26 cellular contexts compared by ENCODE assay signal in the genomic region with DNA sequence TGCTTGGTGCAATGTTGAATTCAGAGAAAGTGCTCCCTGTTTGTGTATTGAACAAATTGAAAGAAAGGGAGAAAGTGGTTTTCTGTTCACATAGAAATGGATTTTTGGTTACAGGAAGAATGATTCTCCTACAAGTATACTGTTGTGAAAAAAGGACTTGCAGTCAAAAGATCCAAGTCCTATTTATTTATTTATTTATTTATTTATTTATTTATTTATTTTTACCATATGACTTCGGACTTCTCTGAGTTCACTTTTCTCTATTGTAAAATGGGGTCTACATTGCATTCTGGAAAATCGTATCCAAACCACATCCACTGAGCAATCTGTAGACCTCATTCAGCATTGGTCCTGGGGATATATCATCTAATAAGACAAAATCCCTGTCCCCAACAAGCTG. TPM values are rescaled to one million over a fixed set of nuclear protein-coding genes. Genes with fewer than 3 reads are reported as not detected.
DNase-seq lines count a peak whose midpoint lies in the region; ATAC-seq, FAIRE-seq and TF ChIP-seq lines count a peak whose summit lies in the region.
"Had no signal": no experiment of that assay in that cellular context is flagged by ENCODE, and none has a peak within 500 bp of the region (broad histone marks: within the 10 kb centered on the region; RNA-seq: fewer than 3 reads in every experiment).

No MANE protein-coding gene starts in this region.

- intact Hi-C loops in naive thymus-derived CD4-positive, alpha-beta T cell (cut with micrococcal nuclease): loop anchor here (5.0 to 10.0 kb wide), 3 partner anchors 44 to 1126 kb away; a partner anchor contains a TSS
- intact Hi-C loops in Right ventricle myocardium inferior (cut with DNase I): loop anchor here (5.0 kb wide), 1 partner anchor 59 kb away; no protein-coding TSS in a partner anchor

- no peak for FAIRE-seq in A549 (lab: Jason Lieb, UNC)
- FAIRE-seq: GM12878, GM12892, GM18507 had no signal

- CTCF ChIA-PET in A549 (lab: Yijun Ruan, JAX): interaction anchor here (0.7 to 20.2 kb wide), 7 partner anchors 10 to 472 kb away, joined by 3 to 361 read pairs (median 4); no protein-coding TSS in a partner anchor
- CTCF ChIA-PET in naive thymus-derived CD4-positive, alpha-beta T cell (lab: Charles Lee): interaction anchor here (1.0 to 3.0 kb wide), 5 partner anchors 12 to 121 kb away, joined by 3 to 18 read pairs (median 5); no protein-coding TSS in a partner anchor

- TF ChIP-seq RAD21 in A549 (conservative IDR thresholded peaks at IDR 0.05 in 1 of 2, IDR thresholded peaks at IDR 0.05 in 1 of 2): no peak

- TF ChIP-seq EP300 in A549 (IDR thresholded peaks at IDR 0.05): no peak

- H3K4me1 Mint-ChIP-seq in naive thymus-derived CD4-positive, alpha-beta T cell: peaks cover 25 to 86% (median 81%) of the 10 kb centered on the region in 7 donors
- H3K4me1 Mint-ChIP-seq in stimulated activated memory B cell treated with anti-CD40 and anti-IgM and Interleukin-4, amounts not matched to agents 10 μg/mL and 1 μg/mL and 100 μg/mL, for 72 hours: peaks cover 28% of the 10 kb centered on the region

- no peak for ATAC-seq in A549
- ATAC-seq in naive thymus-derived CD4-positive, alpha-beta T cell: no peak
- ATAC-seq in stimulated activated memory B cell treated with anti-CD40 and anti-IgM and Interleukin-4, amounts not matched to agents 10 μg/mL and 1 μg/mL and 100 μg/mL, for 72 hours: no peak
- ATAC-seq in HG03469 (IDR thresholded peaks at IDR 0.05; ENCODE audit: unreplicated experiment): no peak
- ATAC-seq in Right ventricle myocardium inferior: no peak
- ATAC-seq: GM12878 had no signal

- POLR2A ChIA-PET in A549 (lab: Yijun Ruan, JAX): no interaction called here
- POLR2A ChIA-PET in naive thymus-derived CD4-positive, alpha-beta T cell (lab: Charles Lee): interaction anchor here (0.8 to 17.1 kb wide), 3 partner anchors 9 to 37 kb away, joined by 3 to 642 read pairs (median 8); no protein-coding TSS in a partner anchor

- 30% methylated on average over 2 of the region's 2 CpGs for WGBS in A549 (ENCODE audit: missing lambda C conversion rate)

- H3K27me3 ChIP-seq in naive thymus-derived CD4-positive, alpha-beta T cell (ENCODE audit: control insufficient read depth in 2 of 2, insufficient read depth in 2 of 2, low read length in 2 of 2): no peaks in the 10 kb centered on the region
- H3K27me3 ChIP-seq: BE2C, BLaER1 had no signal

- peaks cover 15% of the 10 kb centered on the region; the same call in 2 of the 3 replicates for H3K9me3 ChIP-seq in A549
- no peaks in the 10 kb centered on the region for H3K9me3 ChIP-seq in naive thymus-derived CD4-positive, alpha-beta T cell (ENCODE audit: control insufficient read depth in 2 of 3, low read length in 3 of 3)
- H3K9me3 ChIP-seq: BE2C had no signal

- TF ChIP-seq CTCF in A549 (IDR thresholded peaks at IDR 0.05): no peak

- TF ChIP-seq POLR2A in A549 (IDR thresholded peaks at IDR 0.05; ENCODE audit: low read length): no peak

- DNase-seq in A549 (ENCODE audit: low read depth in 1 of 2, low spot score in 1 of 2) (no peak), Right ventricle myocardium inferior (ENCODE audit: missing footprints) (no peak)
- no peak for DNase-seq in naive thymus-derived CD4-positive, alpha-beta T cell
- DNase-seq: ACHN; BE2C; C1 segment of cervical spinal cord; CD4-positive, alpha-beta memory T cell; CD4-positive, CD25-positive, alpha-beta regulatory T cell; CD8-positive, alpha-beta memory T cell; COR-L47; DMS 273 treated with DMSO at 0.1 percent for 48 hours; DMS153; DMS53; DMS79; DND-41; EL; GDM1 had no signal

- H3K4me3 Mint-ChIP-seq in naive thymus-derived CD4-positive, alpha-beta T cell: peak overlapping the region in 3 of 10 donors; percentile 39 to 58 (median 48)
- H3K4me3 Mint-ChIP-seq in stimulated activated memory B cell treated with anti-CD40 and anti-IgM and Interleukin-4, amounts not matched to agents 10 μg/mL and 1 μg/mL and 100 μg/mL, for 72 hours: no peak overlapping the region
- H3K4me3 Mint-ChIP-seq: CD14-positive monocyte; CD4-positive, CD25-positive, alpha-beta regulatory T cell; CD8-positive, alpha-beta memory T cell had no signal

- H3K4me3 ChIP-seq in A549: no peak overlapping the region
- no peak overlapping the region for H3K4me3 ChIP-seq in naive thymus-derived CD4-positive, alpha-beta T cell (ENCODE audit: low read length)
- H3K4me3 ChIP-seq: BLaER1, GM12878 had no signal

- no peaks in the 10 kb centered on the region for H3K27me3 Mint-ChIP-seq in naive thymus-derived CD4-positive, alpha-beta T cell
- H3K27me3 Mint-ChIP-seq in stimulated activated memory B cell treated with anti-CD40 and anti-IgM and Interleukin-4, amounts not matched to agents 10 μg/mL and 1 μg/mL and 100 μg/mL, for 72 hours: no peaks in the 10 kb centered on the region
- H3K27me3 Mint-ChIP-seq: CD4-positive, alpha-beta memory T cell; CD4-positive, CD25-positive, alpha-beta regulatory T cell had no signal

- H3K4me1 ChIP-seq in A549: no peaks in the 10 kb centered on the region
- peaks cover 0 to 45% of the 10 kb centered on the region in 2 donors for H3K4me1 ChIP-seq in naive thymus-derived CD4-positive, alpha-beta T cell (ENCODE audit: control insufficient read depth in 2 of 2, insufficient read depth in 2 of 2, low read length in 2 of 2)
- H3K4me1 ChIP-seq: BE2C had no signal

- no peak overlapping the region for H3K27ac ChIP-seq in A549
- no peak overlapping the region for H3K27ac ChIP-seq in naive thymus-derived CD4-positive, alpha-beta T cell (ENCODE audit: low read depth, low read length)
- H3K27ac ChIP-seq: 22Rv1, BLaER1 had no signal

- peaks cover 3 to 21% (median 9%) of the 10 kb centered on the region in 11 donors for H3K9me3 Mint-ChIP-seq in naive thymus-derived CD4-positive, alpha-beta T cell
- H3K9me3 Mint-ChIP-seq in stimulated activated memory B cell treated with anti-CD40 and anti-IgM and Interleukin-4, amounts not matched to agents 10 μg/mL and 1 μg/mL and 100 μg/mL, for 72 hours: peaks cover 7% of the 10 kb centered on the region

- peak overlapping the region in 7 of 9 donors; percentile 28 to 89 (median 72) for H3K27ac Mint-ChIP-seq in naive thymus-derived CD4-positive, alpha-beta T cell
- peak overlapping the region; percentile 16 for H3K27ac Mint-ChIP-seq in stimulated activated memory B cell treated with anti-CD40 and anti-IgM and Interleukin-4, amounts not matched to agents 10 μg/mL and 1 μg/mL and 100 μg/mL, for 72 hours
- H3K27ac Mint-ChIP-seq: CD14-positive monocyte had no signal

- H3K36me3 Mint-ChIP-seq in naive thymus-derived CD4-positive, alpha-beta T cell: peaks cover 9 to 21% (median 11%) of the 10 kb centered on the region in 5 donors
- peaks cover 6% of the 10 kb centered on the region for H3K36me3 Mint-ChIP-seq in stimulated activated memory B cell treated with anti-CD40 and anti-IgM and Interleukin-4, amounts not matched to agents 10 μg/mL and 1 μg/mL and 100 μg/mL, for 72 hours
- H3K36me3 Mint-ChIP-seq: CD4-positive, CD25-positive, alpha-beta regulatory T cell had no signal

- H3K4me2 ChIP-seq in A549: no peak overlapping the region
- H3K4me2 ChIP-seq: BLaER1 had no signal

- H3K36me3 ChIP-seq in naive thymus-derived CD4-positive, alpha-beta T cell (ENCODE audit: control insufficient read depth in 2 of 3, insufficient read depth in 3 of 3, low read length in 3 of 3): no peaks in the 10 kb centered on the region
- H3K36me3 ChIP-seq: BE2C, BLaER1 had no signal

TF ChIP-seq in A549, 52 proteins besides CTCF, POLR2A, EP300 and RAD21:
- TF ChIP-seq ZC3H11A (IDR thresholded peaks at IDR 0.05): peak; percentile 83
- TF ChIP-seq, protein P1, sequence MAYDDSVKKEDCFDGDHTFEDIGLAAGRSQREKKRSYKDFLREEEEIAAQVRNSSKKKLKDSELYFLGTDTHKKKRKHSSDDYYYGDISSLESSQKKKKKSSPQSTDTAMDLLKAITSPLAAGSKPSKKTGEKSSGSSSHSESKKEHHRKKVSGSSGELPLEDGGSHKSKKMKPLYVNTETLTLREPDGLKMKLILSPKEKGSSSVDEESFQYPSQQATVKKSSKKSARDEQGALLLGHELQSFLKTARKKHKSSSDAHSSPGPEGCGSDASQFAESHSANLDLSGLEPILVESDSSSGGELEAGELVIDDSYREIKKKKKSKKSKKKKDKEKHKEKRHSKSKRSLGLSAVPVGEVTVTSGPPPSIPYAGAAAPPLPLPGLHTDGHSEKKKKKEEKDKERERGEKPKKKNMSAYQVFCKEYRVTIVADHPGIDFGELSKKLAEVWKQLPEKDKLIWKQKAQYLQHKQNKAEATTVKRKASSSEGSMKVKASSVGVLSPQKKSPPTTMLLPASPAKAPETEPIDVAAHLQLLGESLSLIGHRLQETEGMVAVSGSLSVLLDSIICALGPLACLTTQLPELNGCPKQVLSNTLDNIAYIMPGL (CRISPR knock-in tag; IDR thresholded peaks at IDR 0.05; ENCODE audit: borderline replicate concordance): no peak

RNA-seq across cellular contexts. Expression of a gene that starts 46.1 kb away (rescaled TPM):
- polyA plus RNA-seq in A549 (2011; rRNA removed) (2.8 TPM in 2 replicates), A549 (2017; fragmentation: RNase III; extraction: RNeasy Plus Mini Kit Qiagen cat#74134 plus additional on column Dnase treatment) (2.1 TPM in 3 replicates)
- 3.7 and 3.8 TPM in 2 replicates for polyA plus RNA-seq in A549 (2012; cell fraction: cytosol; rRNA removed)
- 5.1 and 5.8 TPM in 2 replicates for polyA plus RNA-seq in A549 (2012; cell fraction: nucleus; rRNA removed)
- polyA minus RNA-seq in A549 (2011; rRNA and poly(A)+ RNA removed): 2.5 and 6.3 TPM in 2 replicates
- total RNA-seq in naive thymus-derived CD4-positive, alpha-beta T cell: 10 to 100 TPM in 3 of 5 experiments, 1 to 10 TPM in 2; 5.0 to 11.7 (median 10.1) TPM
- 10 to 100 TPM in 1 of 2 donors, 1 to 10 TPM in 1; 5.2 to 13.5 TPM for polyA plus RNA-seq in naive thymus-derived CD4-positive, alpha-beta T cell
- 2.2 TPM for total RNA-seq in Right ventricle myocardium inferior
- total RNA-seq: G401 had no signal
